In the genomic region with DNA sequence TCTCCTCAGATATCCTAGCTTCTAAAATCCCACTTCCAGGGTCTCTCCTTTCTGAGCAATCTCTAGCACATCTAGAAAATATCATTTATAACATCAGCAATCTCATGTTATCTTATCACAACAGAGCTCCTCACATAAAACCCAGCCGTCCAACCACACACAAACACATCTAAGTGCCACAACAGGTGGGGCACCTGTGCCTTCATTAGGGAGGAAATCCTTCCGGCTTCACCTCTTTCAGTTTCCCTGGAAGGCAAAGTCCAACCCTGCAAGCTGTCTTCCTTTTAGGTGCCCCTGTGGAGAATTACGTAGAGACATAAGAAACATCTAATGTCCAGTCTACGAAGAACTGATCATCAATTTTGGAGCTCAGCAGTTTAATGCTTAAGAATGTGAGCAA, we compare ENCODE assay signal across 8 cellular contexts. TPM values are rescaled to one million over a fixed set of nuclear protein-coding genes. Genes with fewer than 3 reads are reported as not detected.
A peak's percentile ranks its signal among the peaks of the same experiment; 100 is the strongest.
DNase-seq lines count a peak whose midpoint lies in the region; ATAC-seq and TF ChIP-seq lines count a peak whose summit lies in the region.

No MANE protein-coding gene starts in this region.

- H3K9me3 ChIP-seq in skeletal muscle tissue (ENCODE audit: control insufficient read depth in 3 of 3, low read length in 3 of 3) (no peaks in the 10 kb centered on the region), BE2C (no peaks in the 10 kb centered on the region)

- POLR2A ChIA-PET in activated B cell treated with CpG ODN at 0.5 μM for 24 hours (lab: Charles Lee) = interaction anchor here (0.7 kb wide), 1 partner anchor 51 kb away, joined by 3 read pairs; no protein-coding TSS in a partner anchor

- H3K36me3 ChIP-seq in skeletal muscle tissue (ENCODE audit: control insufficient read depth in 3 of 3, insufficient read depth in 3 of 3, low read length in 3 of 3) (peaks cover 0 to 6% (median 2%) of the 10 kb centered on the region in 3 donors), BE2C (no peaks in the 10 kb centered on the region)

- no peak for ATAC-seq in activated B cell treated with CpG ODN at 0.5 μM for 24 hours (ENCODE audit: low read depth)
- no peak for ATAC-seq in HG02981 (IDR thresholded peaks at IDR 0.05; ENCODE audit: unreplicated experiment)
- ATAC-seq in GM19463 (IDR thresholded peaks at IDR 0.05; ENCODE audit: unreplicated experiment) = no peak

- CTCF ChIA-PET in activated B cell treated with CpG ODN at 0.5 μM for 24 hours (lab: Charles Lee) = interaction anchor here (0.6 kb wide), 1 partner anchor 214 kb away, joined by 3 read pairs; no protein-coding TSS in a partner anchor

- H3K27me3 ChIP-seq in skeletal muscle tissue (ENCODE audit: control insufficient read depth in 3 of 3, insufficient read depth in 3 of 3, low read length in 3 of 3) = no peaks in the 10 kb centered on the region
- no peaks in the 10 kb centered on the region for H3K27me3 ChIP-seq in BE2C

- no peak overlapping the region for H3K27ac ChIP-seq in skeletal muscle tissue (ENCODE audit: low read depth, low read length)

- peaks cover 8% of the 10 kb centered on the region for H3K36me3 Mint-ChIP-seq in T-helper 2 cell treated with Interferon-gamma antibody and Interleukin-4, amounts not matched to agents 5 μg/mL and 100 μg/mL, for 36 hours (ENCODE audit: low read depth)
- H3K36me3 Mint-ChIP-seq in activated B cell treated with CpG ODN at 0.5 μM for 24 hours (ENCODE audit: low read depth) (peaks cover 17% of the 10 kb centered on the region), glutamatergic neuron (ENCODE audit: unreplicated experiment) (no peaks in the 10 kb centered on the region)

- peaks cover 44% of the 10 kb centered on the region for H3K4me1 Mint-ChIP-seq in T-helper 2 cell treated with Interferon-gamma antibody and Interleukin-4, amounts not matched to agents 5 μg/mL and 100 μg/mL, for 36 hours (ENCODE audit: low read depth)
- peaks cover 46% of the 10 kb centered on the region for H3K4me1 Mint-ChIP-seq in activated B cell treated with CpG ODN at 0.5 μM for 24 hours
- peaks cover 10% of the 10 kb centered on the region for H3K4me1 Mint-ChIP-seq in glutamatergic neuron (ENCODE audit: low read depth, unreplicated experiment)

- intact Hi-C loops in activated B cell treated with CpG ODN at 0.5 μM for 24 hours (cut with micrococcal nuclease) = loop anchor here (10.0 kb wide), 1 partner anchor 350 kb away; the partner anchor contains the start of gene ZNF197

- peak overlapping the region; percentile 92 for H3K27ac Mint-ChIP-seq in T-helper 2 cell treated with Interferon-gamma antibody and Interleukin-4, amounts not matched to agents 5 μg/mL and 100 μg/mL, for 36 hours
- H3K27ac Mint-ChIP-seq in activated B cell treated with CpG ODN at 0.5 μM for 24 hours (no peak overlapping the region), glutamatergic neuron (ENCODE audit: unreplicated experiment) (no peak overlapping the region)

- H3K4me3 Mint-ChIP-seq in T-helper 2 cell treated with Interferon-gamma antibody and Interleukin-4, amounts not matched to agents 5 μg/mL and 100 μg/mL, for 36 hours = peak overlapping the region; percentile 99
- H3K4me3 Mint-ChIP-seq in activated B cell treated with CpG ODN at 0.5 μM for 24 hours = peak overlapping the region; percentile 93
- H3K4me3 Mint-ChIP-seq in glutamatergic neuron (ENCODE audit: unreplicated experiment) = peak overlapping the region; percentile 97

- peak overlapping the region; percentile 90 to 99 (median 94) for H3K4me3 ChIP-seq in skeletal muscle tissue (ENCODE audit: low read length in 3 of 3)
- H3K4me3 ChIP-seq in BE2C (ENCODE audit: low read depth, low read length) = no peak overlapping the region; the same call in 1 of the 2 replicates

- TF ChIP-seq CTCF in activated B cell treated with CpG ODN at 0.5 μM for 24 hours (IDR thresholded peaks at IDR 0.05) (no peak), glutamatergic neuron (IDR thresholded peaks at IDR 0.05; ENCODE audit: partially characterized antibody, unreplicated experiment) (no peak), BE2C (IDR thresholded peaks at IDR 0.05; ENCODE audit: low read depth, low read length) (no peak)

- H3K9me3 Mint-ChIP-seq in T-helper 2 cell treated with Interferon-gamma antibody and Interleukin-4, amounts not matched to agents 5 μg/mL and 100 μg/mL, for 36 hours = no peaks in the 10 kb centered on the region
- no peaks in the 10 kb centered on the region for H3K9me3 Mint-ChIP-seq in activated B cell treated with CpG ODN at 0.5 μM for 24 hours
- peaks cover 4% of the 10 kb centered on the region for H3K9me3 Mint-ChIP-seq in glutamatergic neuron (ENCODE audit: unreplicated experiment)

- DNase-seq in T-helper 2 cell treated with Interferon-gamma antibody and Interleukin-4, amounts not matched to agents 5 μg/mL and 100 μg/mL, for 36 hours (ENCODE audit: low spot score) = no peak
- DNase-seq in T-helper 2 cell (no peak), activated B cell treated with CpG ODN at 0.5 μM for 24 hours (no peak), glutamatergic neuron (no peak), BE2C (no peak)

- no peaks in the 10 kb centered on the region for H3K27me3 Mint-ChIP-seq in T-helper 2 cell treated with Interferon-gamma antibody and Interleukin-4, amounts not matched to agents 5 μg/mL and 100 μg/mL, for 36 hours (ENCODE audit: low read depth)
- H3K27me3 Mint-ChIP-seq in activated B cell treated with CpG ODN at 0.5 μM for 24 hours = no peaks in the 10 kb centered on the region
- peaks cover 3% of the 10 kb centered on the region for H3K27me3 Mint-ChIP-seq in glutamatergic neuron (ENCODE audit: unreplicated experiment)

- H3K4me1 ChIP-seq in skeletal muscle tissue (ENCODE audit: control insufficient read depth in 3 of 3, insufficient read depth in 3 of 3, low read length in 3 of 3) (peaks cover 23 to 33% (median 33%) of the 10 kb centered on the region in 3 donors), BE2C (peaks cover 2% of the 10 kb centered on the region)

- peak overlapping the region; percentile 70 to 91 (median 88) for H3K9ac ChIP-seq in skeletal muscle tissue (ENCODE audit: low read depth in 1 of 3, low read length in 3 of 3)

RNA-seq across cellular contexts. Expression of gene ZDHHC3, which starts 1.6 kb away (rescaled TPM):
- total RNA-seq in activated B cell treated with CpG ODN at 0.5 μM for 24 hours (38.5 and 43.4 TPM in 2 replicates), glutamatergic neuron (ENCODE audit: unreplicated experiment) (52.4 TPM), skeletal muscle tissue (25.6 TPM)
- 47.5 TPM for polyA plus RNA-seq in BE2C (2012; ENCODE audit: insufficient read depth, insufficient read length, low read depth)

RNA-seq across cellular contexts. Expression of gene EXOSC7, which starts 1.6 kb away (rescaled TPM):
- 42.5 and 44.0 TPM in 2 replicates for total RNA-seq in activated B cell treated with CpG ODN at 0.5 μM for 24 hours
- total RNA-seq in glutamatergic neuron (ENCODE audit: unreplicated experiment) = 30.9 TPM
- 36.0 TPM for total RNA-seq in skeletal muscle tissue
- polyA plus RNA-seq in BE2C (2012; ENCODE audit: insufficient read depth, insufficient read length, low read depth) = 94.3 TPM

RNA-seq across cellular contexts. Expression of gene CLEC3B, which starts 51.7 kb away (rescaled TPM):
- total RNA-seq in activated B cell treated with CpG ODN at 0.5 μM for 24 hours (not detected in 2 replicates), glutamatergic neuron (ENCODE audit: unreplicated experiment) (not detected), skeletal muscle tissue (129 TPM)
- polyA plus RNA-seq in BE2C (2012; ENCODE audit: insufficient read depth, insufficient read length, low read depth) = not detected

Comparison
In these comparisons a context has a peak if more than half of its experiments do, and no peak if none do; other contexts are left out.
1. RNA of gene CLEC3B, which starts 51.7 kb away (total RNA-seq): 129 TPM in skeletal muscle tissue (single experiment); not detected in activated B cell treated with CpG ODN at 0.5 μM for 24 hours and not detected in glutamatergic neuron (single experiment); every median in the first group is over 100 times any median in the second.
2. Peak in every context shown above with its lines, with median percentiles within 50 percentile points of each other: H3K4me3 Mint-ChIP-seq.